1 cellular context compared by ENCODE assay signal in genomic region chr6:90217621-90218496, GRCh38.
TF ChIP-seq lines count a peak whose summit lies in the region.

No MANE protein-coding gene starts in this region.

TF ChIP-seq in GM23338, 12 proteins besides CTCF, POLR2A, EP300 and RAD21 (continued from another document):
- TF ChIP-seq, protein P1, sequence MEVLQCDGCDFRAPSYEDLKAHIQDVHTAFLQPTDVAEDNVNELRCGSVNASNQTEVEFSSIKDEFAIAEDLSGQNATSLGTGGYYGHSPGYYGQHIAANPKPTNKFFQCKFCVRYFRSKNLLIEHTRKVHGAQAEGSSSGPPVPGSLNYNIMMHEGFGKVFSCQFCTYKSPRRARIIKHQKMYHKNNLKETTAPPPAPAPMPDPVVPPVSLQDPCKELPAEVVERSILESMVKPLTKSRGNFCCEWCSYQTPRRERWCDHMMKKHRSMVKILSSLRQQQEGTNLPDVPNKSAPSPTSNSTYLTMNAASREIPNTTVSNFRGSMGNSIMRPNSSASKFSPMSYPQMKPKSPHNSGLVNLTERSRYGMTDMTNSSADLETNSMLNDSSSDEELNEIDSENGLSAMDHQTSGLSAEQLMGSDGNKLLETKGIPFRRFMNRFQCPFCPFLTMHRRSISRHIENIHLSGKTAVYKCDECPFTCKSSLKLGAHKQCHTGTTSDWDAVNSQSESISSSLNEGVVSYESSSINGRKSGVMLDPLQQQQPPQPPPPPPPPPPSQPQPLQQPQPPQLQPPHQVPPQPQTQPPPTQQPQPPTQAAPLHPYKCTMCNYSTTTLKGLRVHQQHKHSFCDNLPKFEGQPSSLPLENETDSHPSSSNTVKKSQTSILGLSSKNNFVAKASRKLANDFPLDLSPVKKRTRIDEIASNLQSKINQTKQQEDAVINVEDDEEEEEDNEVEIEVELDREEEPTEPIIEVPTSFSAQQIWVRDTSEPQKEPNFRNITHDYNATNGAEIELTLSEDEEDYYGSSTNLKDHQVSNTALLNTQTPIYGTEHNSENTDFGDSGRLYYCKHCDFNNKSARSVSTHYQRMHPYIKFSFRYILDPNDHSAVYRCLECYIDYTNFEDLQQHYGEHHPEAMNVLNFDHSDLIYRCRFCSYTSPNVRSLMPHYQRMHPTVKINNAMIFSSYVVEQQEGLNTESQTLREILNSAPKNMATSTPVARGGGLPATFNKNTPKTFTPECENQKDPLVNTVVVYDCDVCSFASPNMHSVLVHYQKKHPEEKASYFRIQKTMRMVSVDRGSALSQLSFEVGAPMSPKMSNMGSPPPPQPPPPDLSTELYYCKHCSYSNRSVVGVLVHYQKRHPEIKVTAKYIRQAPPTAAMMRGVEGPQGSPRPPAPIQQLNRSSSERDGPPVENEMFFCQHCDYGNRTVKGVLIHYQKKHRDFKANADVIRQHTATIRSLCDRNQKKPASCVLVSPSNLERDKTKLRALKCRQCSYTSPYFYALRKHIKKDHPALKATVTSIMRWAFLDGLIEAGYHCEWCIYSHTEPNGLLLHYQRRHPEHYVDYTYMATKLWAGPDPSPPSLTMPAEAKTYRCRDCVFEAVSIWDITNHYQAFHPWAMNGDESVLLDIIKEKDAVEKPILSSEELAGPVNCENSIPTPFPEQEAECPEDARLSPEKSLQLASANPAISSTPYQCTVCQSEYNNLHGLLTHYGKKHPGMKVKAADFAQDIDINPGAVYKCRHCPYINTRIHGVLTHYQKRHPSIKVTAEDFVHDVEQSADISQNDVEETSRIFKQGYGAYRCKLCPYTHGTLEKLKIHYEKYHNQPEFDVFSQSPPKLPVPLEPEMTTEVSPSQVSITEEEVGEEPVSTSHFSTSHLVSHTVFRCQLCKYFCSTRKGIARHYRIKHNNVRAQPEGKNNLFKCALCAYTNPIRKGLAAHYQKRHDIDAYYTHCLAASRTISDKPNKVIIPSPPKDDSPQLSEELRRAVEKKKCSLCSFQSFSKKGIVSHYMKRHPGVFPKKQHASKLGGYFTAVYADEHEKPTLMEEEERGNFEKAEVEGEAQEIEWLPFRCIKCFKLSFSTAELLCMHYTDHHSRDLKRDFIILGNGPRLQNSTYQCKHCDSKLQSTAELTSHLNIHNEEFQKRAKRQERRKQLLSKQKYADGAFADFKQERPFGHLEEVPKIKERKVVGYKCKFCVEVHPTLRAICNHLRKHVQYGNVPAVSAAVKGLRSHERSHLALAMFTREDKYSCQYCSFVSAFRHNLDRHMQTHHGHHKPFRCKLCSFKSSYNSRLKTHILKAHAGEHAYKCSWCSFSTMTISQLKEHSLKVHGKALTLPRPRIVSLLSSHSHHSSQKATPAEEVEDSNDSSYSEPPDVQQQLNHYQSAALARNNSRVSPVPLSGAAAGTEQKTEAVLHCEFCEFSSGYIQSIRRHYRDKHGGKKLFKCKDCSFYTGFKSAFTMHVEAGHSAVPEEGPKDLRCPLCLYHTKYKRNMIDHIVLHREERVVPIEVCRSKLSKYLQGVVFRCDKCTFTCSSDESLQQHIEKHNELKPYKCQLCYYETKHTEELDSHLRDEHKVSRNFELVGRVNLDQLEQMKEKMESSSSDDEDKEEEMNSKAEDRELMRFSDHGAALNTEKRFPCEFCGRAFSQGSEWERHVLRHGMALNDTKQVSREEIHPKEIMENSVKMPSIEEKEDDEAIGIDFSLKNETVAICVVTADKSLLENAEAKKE (CRISPR knock-in tag; IDR thresholded peaks at IDR 0.05), result no peak
